Comparison of ENCODE assay signal across 18 cellular contexts in the genomic region with DNA sequence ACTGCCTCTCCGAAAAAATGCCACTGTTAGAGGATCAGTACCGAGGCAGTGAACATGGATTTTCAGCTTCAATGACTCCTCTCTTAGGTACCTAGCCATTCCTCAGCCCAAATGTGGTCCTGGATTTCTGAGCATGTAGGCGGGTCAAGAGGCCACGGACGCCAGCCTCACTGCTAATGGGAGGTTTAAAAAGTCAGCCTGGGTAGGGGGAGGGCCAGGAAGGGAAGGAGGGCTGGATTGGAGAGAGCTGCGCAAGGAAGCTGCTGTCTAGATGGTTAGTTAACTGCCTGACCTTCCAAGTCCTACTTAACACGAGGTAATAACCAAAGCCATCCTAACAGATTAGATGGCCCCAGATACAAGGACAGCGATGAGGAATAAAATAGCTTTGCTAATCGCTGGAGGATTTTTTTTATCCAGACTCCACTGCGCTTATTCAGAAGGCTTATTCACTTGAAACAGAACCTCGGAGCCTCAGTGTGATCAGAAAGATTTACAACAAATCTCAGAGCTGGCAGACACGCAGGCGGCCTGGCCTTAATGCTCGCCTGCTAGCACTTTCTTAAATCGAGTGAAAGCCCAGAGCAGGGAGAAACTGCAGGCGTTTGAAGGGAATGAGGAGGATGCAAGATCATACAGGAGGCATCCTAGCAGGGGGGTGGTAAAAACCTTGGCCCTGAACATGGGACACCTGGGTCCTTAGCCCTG. TPM values are rescaled to one million over a fixed set of nuclear protein-coding genes. Genes with fewer than 3 reads are reported as not detected.
A peak's percentile ranks its signal among the peaks of the same experiment; 100 is the strongest.
DNase-seq lines count a peak whose midpoint lies in the region; ATAC-seq and TF ChIP-seq lines count a peak whose summit lies in the region.
"Had no signal": no experiment of that assay in that cellular context is flagged by ENCODE, and none has a peak within 500 bp of the region (broad histone marks: within the 10 kb centered on the region; RNA-seq: fewer than 3 reads in every experiment).

No MANE protein-coding gene starts in this region.

- H3K27me3 ChIP-seq in dorsolateral prefrontal cortex (no peaks in the 10 kb centered on the region), upper lobe of right lung (no peaks in the 10 kb centered on the region), MG63 (no peaks in the 10 kb centered on the region)

- no peak overlapping the region for H3K4me3 ChIP-seq in dorsolateral prefrontal cortex
- no peak overlapping the region for H3K4me3 ChIP-seq in upper lobe of right lung
- H3K4me3 ChIP-seq in MG63 = no peak overlapping the region

- DNase-seq in NCI-H82 treated with DMSO at 0.1 percent for 48 hours (lab: John Stamatoyannopoulos, UW; ENCODE audit: unreplicated experiment) (peak; percentile 85), dorsolateral prefrontal cortex (peak in 1 of 10 donors; percentile 16), posterior vena cava (ENCODE audit: low spot score) (peak; percentile 83), upper lobe of right lung (peak; percentile 31), MG63 (no peak), NCI-H187 treated with DMSO at 0.1 percent for 48 hours (lab: John Stamatoyannopoulos, UW) (no peak)
- DNase-seq: activated B cell treated with CpG ODN at 0.5 μM for 24 hours; activated naive CD8-positive, alpha-beta T cell treated with anti-CD3 and anti-CD28 coated beads, Interleukin-2, amount 50 U/mL, for 24 hours; GDM1; HCEC 1CT; islet precursor cell; Karpas-422; NCI-H2081 treated with DMSO at 0.1 percent for 48 hours; NCI-H526; SIG-M5; T-helper 2 cell had no signal

- ATAC-seq in upper lobe of right lung (no peak), HG02623 (IDR thresholded peaks at IDR 0.05; ENCODE audit: unreplicated experiment) (no peak)
- ATAC-seq: activated naive CD8-positive, alpha-beta T cell treated with anti-CD3 and anti-CD28 coated beads, Interleukin-2, amount 50 U/mL, for 24 hours; natural killer cell treated with Interleukin-12 subunit alpha and Interleukin-12 subunit beta and Interleukin-15 and Interleukin-18, amount 100 ng/mL, for 72 hours had no signal

- no peak for TF ChIP-seq CTCF in dorsolateral prefrontal cortex (IDR thresholded peaks at IDR 0.05 in 54 of 56, conservative IDR thresholded peaks at IDR 0.05 in 2 of 56; ENCODE audit: low read depth in 1 of 56, partially characterized antibody in 56 of 56)
- TF ChIP-seq CTCF in upper lobe of right lung (IDR thresholded peaks at IDR 0.05) = no peak

- H3K4me1 ChIP-seq in upper lobe of right lung = peaks cover 25% of the 10 kb centered on the region

- H3K9me3 ChIP-seq in upper lobe of right lung (no peaks in the 10 kb centered on the region), MG63 (no peaks in the 10 kb centered on the region)

- H3K36me3 ChIP-seq in upper lobe of right lung (peaks cover 94% of the 10 kb centered on the region), MG63 (peaks cover 94% of the 10 kb centered on the region)

- H3K27ac ChIP-seq in dorsolateral prefrontal cortex (peak overlapping the region in 31 of 59 donors; percentile 4 to 73 (median 48)), upper lobe of right lung (no peak overlapping the region)

- intact Hi-C loops in dorsolateral prefrontal cortex (cut with DNase I) = loop anchor here (2.0 to 5.0 kb wide), 2 partner anchors 33 to 34 kb away; partner anchors contain the start of gene TLE3 (in 2 of the 2)
- intact Hi-C loops in posterior vena cava (cut with DNase I) = loop anchor here in 1 of 2 donors (5.0 kb wide), 1 partner anchor 34 kb away; the partner anchor contains the start of gene TLE3
- intact Hi-C loops in upper lobe of right lung (cut with DNase I) = no loop called here

RNA-seq across cellular contexts. Expression of gene TLE3, which starts 34.3 kb away (rescaled TPM):
- total RNA-seq in dorsolateral prefrontal cortex (10 to 100 TPM; 22.5 to 97.6 (median 43.5) TPM), posterior vena cava (10 to 100 TPM; 45.5 to 50.9 TPM), upper lobe of right lung (58.8 TPM)
- total RNA-seq in MG63 (2014; rRNA removed; shearing (Covaris generic); ENCODE audit: low replicate concordance) = 42.9 and 86.7 TPM in 2 replicates

Comparison
In these comparisons a context has a peak if more than half of its experiments do, and no peak if none do; other contexts are left out.
1. DNase-seq: peak in NCI-H82 treated with DMSO at 0.1 percent for 48 hours (single experiment), posterior vena cava (single experiment) and upper lobe of right lung (single experiment); none in MG63 (single experiment) and NCI-H187 treated with DMSO at 0.1 percent for 48 hours (single experiment).